In the genomic region with DNA sequence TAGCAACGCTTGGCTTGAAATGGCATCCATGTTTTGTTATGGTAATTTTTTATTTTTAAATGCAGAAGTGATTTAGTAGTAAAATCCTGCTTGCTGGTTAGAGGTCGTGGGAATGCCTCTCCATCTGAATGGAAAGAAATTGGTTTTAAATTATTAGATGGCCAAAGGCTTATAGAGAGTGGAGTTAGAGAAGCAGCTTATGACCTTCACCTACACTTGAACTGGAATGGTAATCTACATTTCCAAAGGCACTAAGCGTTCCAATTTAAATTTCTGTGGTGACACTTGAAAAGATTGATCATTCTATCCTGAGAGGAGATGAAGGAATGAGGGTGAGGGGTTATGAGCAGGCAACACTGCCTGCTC, we compare ENCODE assay signal across 17 cellular contexts.
DNase-seq lines count a peak whose midpoint lies in the region; ATAC-seq and TF ChIP-seq lines count a peak whose summit lies in the region.
"Had no signal": no experiment of that assay in that cellular context is flagged by ENCODE, and none has a peak within 500 bp of the region (broad histone marks: within the 10 kb centered on the region; RNA-seq: fewer than 3 reads in every experiment).

No MANE protein-coding gene starts in this region.

- H3K27me3 Mint-ChIP-seq in GM23338 (ENCODE audit: insufficient read depth, low read depth, poor library complexity) (peaks cover 47% of the 10 kb centered on the region), WTC11 (ENCODE audit: low read depth) (peaks cover 43% of the 10 kb centered on the region)

- H3K27ac Mint-ChIP-seq in GM23338, result no peak overlapping the region
- no peak overlapping the region for H3K27ac Mint-ChIP-seq in WTC11

- H3K27ac ChIP-seq in GM23338 (ENCODE audit: low read depth) (no peak overlapping the region), iPS DF 6.9 (ENCODE audit: low read length) (no peak overlapping the region), smooth muscle cell (ENCODE audit: low read depth) (peak overlapping the region; percentile 93)
- H3K27ac ChIP-seq: PC-9, RWPE1 had no signal

- DNase-seq in GM23338 (ENCODE audit: low spot score) (peak; percentile 82), WTC11 (ENCODE audit: low spot score) (no peak), iPS DF 6.9 (ENCODE audit: low read depth, low spot score) (peak; percentile 60), smooth muscle cell (lab: John Stamatoyannopoulos, UW; ENCODE audit: unreplicated experiment) (no peak), pons (ENCODE audit: low spot score) (no peak), cerebellar cortex (ENCODE audit: low spot score) (no peak), mesenteric fat pad (ENCODE audit: low spot score) (no peak)
- DNase-seq: AML-193, DND-41, NCI-H1092 treated with DMSO at 0.1 percent for 48 hours, NCI-H146, NCI-H2081 treated with DMSO at 0.1 percent for 48 hours, NCI-H774, PC-9 had no signal

- H3K4me3 ChIP-seq in GM23338 (no peak overlapping the region), iPS DF 6.9 (ENCODE audit: low read length) (no peak overlapping the region), smooth muscle cell (no peak overlapping the region)
- H3K4me3 ChIP-seq: K562, PC-9 had no signal

- 0 out of 2 replicates have a peak, but pooled peaks cover 2% of the 10 kb centered on the region for H4K20me1 ChIP-seq in GM23338 (replicated peaks; ENCODE audit: insufficient read depth)
- no peaks in the 10 kb centered on the region for H4K20me1 ChIP-seq in smooth muscle cell (ENCODE audit: low read depth)

- no peak overlapping the region for H3K4me3 Mint-ChIP-seq in GM23338
- no peak overlapping the region for H3K4me3 Mint-ChIP-seq in WTC11

- ATAC-seq in GM23338, result peak; percentile 80
- ATAC-seq in WTC11, result peak; percentile 82
- ATAC-seq: HCT116 had no signal

- H2AFZ ChIP-seq in GM23338 (no peak overlapping the region), smooth muscle cell (ENCODE audit: low read depth) (peak overlapping the region; percentile 97)
- H2AFZ ChIP-seq: PC-9 had no signal

- TF ChIP-seq CTCF in GM23338 (conservative IDR thresholded peaks at IDR 0.05; ENCODE audit: low read depth in 2 of 2) (no peak), WTC11 (IDR thresholded peaks at IDR 0.05) (no peak), smooth muscle cell (IDR thresholded peaks at IDR 0.05; ENCODE audit: borderline replicate concordance, insufficient read depth, poor library complexity, severe bottlenecking) (no peak)

- H3K36me3 Mint-ChIP-seq in GM23338 (ENCODE audit: low read depth) (peaks cover 3% of the 10 kb centered on the region; the same call in 1 of the 3 replicates), WTC11 (0 out of 2 replicates have a peak, but pooled peaks cover 2% of the 10 kb centered on the region)

- POLR2A ChIA-PET in WTC11 (lab: Charles Lee), result no interaction called here

- CTCF ChIA-PET in WTC11 (lab: Charles Lee), result interaction anchor here (1.6 kb wide), 1 partner anchor 72 kb away, joined by 4 read pairs; no protein-coding TSS in a partner anchor

- WGBS in iPS DF 6.9 (ENCODE audit: insufficient coverage, insufficient read length), result no CpG with 5 or more reads among the region's 3 CpGs
- WGBS in smooth muscle cell (ENCODE audit: low lambda C conversion rate), result 58% methylated on average over 3 of the region's 3 CpGs

- H3K9me3 Mint-ChIP-seq in GM23338 (peaks cover 20% of the 10 kb centered on the region; the same call in 2 of the 3 replicates), WTC11 (peaks cover 20% of the 10 kb centered on the region)

- H3K36me3 ChIP-seq in GM23338 (ENCODE audit: insufficient read depth) (no peaks in the 10 kb centered on the region), iPS DF 6.9 (ENCODE audit: control insufficient read depth, insufficient read depth, low read length) (no peaks in the 10 kb centered on the region), smooth muscle cell (ENCODE audit: low read depth) (no peaks in the 10 kb centered on the region)

- H3K4me1 ChIP-seq in GM23338 (ENCODE audit: insufficient read depth), result peaks cover 16% of the 10 kb centered on the region
- H3K4me1 ChIP-seq in iPS DF 6.9 (ENCODE audit: control insufficient read depth, insufficient read depth, low read length), result peaks cover 2% of the 10 kb centered on the region; the same call in 1 of the 2 replicates
- H3K4me1 ChIP-seq in smooth muscle cell (ENCODE audit: low read depth), result peaks cover 14% of the 10 kb centered on the region

- peaks cover 65% of the 10 kb centered on the region for H3K27me3 ChIP-seq in GM23338 (ENCODE audit: insufficient read depth)
- H3K27me3 ChIP-seq in iPS DF 6.9 (ENCODE audit: control insufficient read depth, insufficient read depth, low read length), result peaks cover 20% of the 10 kb centered on the region
- H3K27me3 ChIP-seq in smooth muscle cell (ENCODE audit: low read depth), result no peaks in the 10 kb centered on the region

- H3K79me2 ChIP-seq in GM23338 (replicated peaks; ENCODE audit: insufficient read depth) (no peaks in the 10 kb centered on the region), smooth muscle cell (ENCODE audit: low read depth) (no peaks in the 10 kb centered on the region)

- H3K9me3 ChIP-seq in iPS DF 6.9 (ENCODE audit: control insufficient read depth, insufficient read depth, low read length) (no peaks in the 10 kb centered on the region), smooth muscle cell (replicated peaks; ENCODE audit: low read depth) (peaks cover 4% of the 10 kb centered on the region)

- H3K4me1 Mint-ChIP-seq in GM23338 (peaks cover 12% of the 10 kb centered on the region; the same call in 1 of the 3 replicates), WTC11 (peaks cover 16% of the 10 kb centered on the region)

- H3F3A ChIP-seq in GM23338 (replicated peaks; ENCODE audit: low read depth), result no peaks in the 10 kb centered on the region
- peaks cover 6% of the 10 kb centered on the region for H3F3A ChIP-seq in smooth muscle cell (ENCODE audit: low read depth)

- H3K9ac ChIP-seq in smooth muscle cell (ENCODE audit: low read depth), result peak overlapping the region; percentile 78

- H3K9me2 ChIP-seq in GM23338 (ENCODE audit: insufficient read depth), result no peaks in the 10 kb centered on the region

- peak overlapping the region; percentile 57; the same call in 1 of the 2 replicates for H3K4me2 ChIP-seq in GM23338
- peak overlapping the region; percentile 84 for H3K4me2 ChIP-seq in smooth muscle cell
- H3K4me2 ChIP-seq: PC-9 had no signal

TF ChIP-seq in GM23338, 12 proteins besides CTCF, POLR2A, EP300 and RAD21 (continues in another document):
- TF ChIP-seq NANOG (IDR thresholded peaks at IDR 0.05; ENCODE audit: borderline replicate concordance) (peak; percentile 98), EZH2phosphoT487 (IDR thresholded peaks at IDR 0.05; ENCODE audit: unreplicated experiment) (no peak), POLR2AphosphoS5 (IDR thresholded peaks at IDR 0.05; ENCODE audit: low read depth) (peak; percentile 58), CREB1 (CRISPR knock-in tag; IDR thresholded peaks at IDR 0.05; ENCODE audit: low read depth) (peak; percentile 34; the same call in 1 of the 2 replicates), EZH2 (IDR thresholded peaks at IDR 0.05; ENCODE audit: low read depth, unreplicated experiment) (no peak), JUNB (IDR thresholded peaks at IDR 0.05; ENCODE audit: unreplicated experiment) (no peak), STAT1 (IDR thresholded peaks at IDR 0.05; ENCODE audit: unreplicated experiment) (no peak)
- TF ChIP-seq, protein P1, sequence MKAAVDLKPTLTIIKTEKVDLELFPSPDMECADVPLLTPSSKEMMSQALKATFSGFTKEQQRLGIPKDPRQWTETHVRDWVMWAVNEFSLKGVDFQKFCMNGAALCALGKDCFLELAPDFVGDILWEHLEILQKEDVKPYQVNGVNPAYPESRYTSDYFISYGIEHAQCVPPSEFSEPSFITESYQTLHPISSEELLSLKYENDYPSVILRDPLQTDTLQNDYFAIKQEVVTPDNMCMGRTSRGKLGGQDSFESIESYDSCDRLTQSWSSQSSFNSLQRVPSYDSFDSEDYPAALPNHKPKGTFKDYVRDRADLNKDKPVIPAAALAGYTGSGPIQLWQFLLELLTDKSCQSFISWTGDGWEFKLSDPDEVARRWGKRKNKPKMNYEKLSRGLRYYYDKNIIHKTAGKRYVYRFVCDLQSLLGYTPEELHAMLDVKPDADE (IDR thresholded peaks at IDR 0.05), result no peak

TF ChIP-seq in WTC11, 78 proteins besides CTCF, POLR2A, EP300 and RAD21:
- TF ChIP-seq ZBTB21 (CRISPR knock-in tag; IDR thresholded peaks at IDR 0.05; ENCODE audit: borderline replicate concordance) (no peak), ETV6 (CRISPR knock-in tag; IDR thresholded peaks at IDR 0.05) (no peak), TEAD1 (CRISPR knock-in tag; IDR thresholded peaks at IDR 0.05) (peak; percentile 26; the same call in 1 of the 2 replicates), GRHL2 (CRISPR knock-in tag; IDR thresholded peaks at IDR 0.05; ENCODE audit: insufficient replicate concordance, severe bottlenecking) (no peak)
- TF ChIP-seq, protein P2, sequence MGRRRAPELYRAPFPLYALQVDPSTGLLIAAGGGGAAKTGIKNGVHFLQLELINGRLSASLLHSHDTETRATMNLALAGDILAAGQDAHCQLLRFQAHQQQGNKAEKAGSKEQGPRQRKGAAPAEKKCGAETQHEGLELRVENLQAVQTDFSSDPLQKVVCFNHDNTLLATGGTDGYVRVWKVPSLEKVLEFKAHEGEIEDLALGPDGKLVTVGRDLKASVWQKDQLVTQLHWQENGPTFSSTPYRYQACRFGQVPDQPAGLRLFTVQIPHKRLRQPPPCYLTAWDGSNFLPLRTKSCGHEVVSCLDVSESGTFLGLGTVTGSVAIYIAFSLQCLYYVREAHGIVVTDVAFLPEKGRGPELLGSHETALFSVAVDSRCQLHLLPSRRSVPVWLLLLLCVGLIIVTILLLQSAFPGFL (CRISPR knock-in tag; IDR thresholded peaks at IDR 0.05; ENCODE audit: borderline replicate concordance), result no peak
- TF ChIP-seq, protein P3, sequence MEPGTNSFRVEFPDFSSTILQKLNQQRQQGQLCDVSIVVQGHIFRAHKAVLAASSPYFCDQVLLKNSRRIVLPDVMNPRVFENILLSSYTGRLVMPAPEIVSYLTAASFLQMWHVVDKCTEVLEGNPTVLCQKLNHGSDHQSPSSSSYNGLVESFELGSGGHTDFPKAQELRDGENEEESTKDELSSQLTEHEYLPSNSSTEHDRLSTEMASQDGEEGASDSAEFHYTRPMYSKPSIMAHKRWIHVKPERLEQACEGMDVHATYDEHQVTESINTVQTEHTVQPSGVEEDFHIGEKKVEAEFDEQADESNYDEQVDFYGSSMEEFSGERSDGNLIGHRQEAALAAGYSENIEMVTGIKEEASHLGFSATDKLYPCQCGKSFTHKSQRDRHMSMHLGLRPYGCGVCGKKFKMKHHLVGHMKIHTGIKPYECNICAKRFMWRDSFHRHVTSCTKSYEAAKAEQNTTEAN (CRISPR knock-in tag; IDR thresholded peaks at IDR 0.05), result no peak

Comparison
In these comparisons a context has a peak if more than half of its experiments do, and no peak if none do; other contexts are left out.
1. DNase-seq: peak in GM23338 (single experiment) and iPS DF 6.9 (single experiment); none in WTC11 (single experiment), smooth muscle cell (single experiment), pons (single experiment), cerebellar cortex (single experiment) and mesenteric fat pad (single experiment).